Comparison of ENCODE assay signal across 21 cellular contexts in genomic region chr6:167850792-167851191, GRCh38. TPM values are rescaled to one million over a fixed set of nuclear protein-coding genes. Genes with fewer than 3 reads are reported as not detected.
DNase-seq lines count a peak whose midpoint lies in the region; ATAC-seq and TF ChIP-seq lines count a peak whose summit lies in the region.
"Had no signal": no experiment of that assay in that cellular context is flagged by ENCODE, and none has a peak within 500 bp of the region (broad histone marks: within the 10 kb centered on the region; RNA-seq: fewer than 3 reads in every experiment).

No MANE protein-coding gene starts in this region.

- WGBS in neuronal stem cell (ENCODE audit: extremely low coverage in 2 of 2, insufficient read length in 2 of 2, insufficient replicate concordance in 1 of 2), 2 donors: no CpG with 5 or more reads among the region's 6 CpGs

- H2BK12ac ChIP-seq in neuronal stem cell (ENCODE audit: low read length): no peak overlapping the region

- no peak overlapping the region for H3K4me2 ChIP-seq in neuronal stem cell (ENCODE audit: insufficient read depth, low read length, poor library complexity, severe bottlenecking)

- no peak overlapping the region for H3K18ac ChIP-seq in neuronal stem cell (ENCODE audit: low read length)

- H3K23ac ChIP-seq in neuronal stem cell (ENCODE audit: low read depth, low read length, poor library complexity): no peak overlapping the region

- no peak overlapping the region for H4K8ac ChIP-seq in neuronal stem cell (ENCODE audit: low read depth, low read length)

- no peaks in the 10 kb centered on the region for H3K9me3 ChIP-seq in RWPE2 (ENCODE audit: severe bottlenecking)
- H3K9me3 ChIP-seq in neuronal stem cell (replicated peaks in 1 of 2; ENCODE audit: control insufficient read depth in 2 of 2, insufficient read depth in 1 of 2, low read depth in 1 of 2, low read length in 2 of 2): no peaks in the 10 kb centered on the region

- ATAC-seq in RWPE2 (ENCODE audit: low read depth) (no peak), foreskin keratinocyte (no peak), HG03432 (IDR thresholded peaks at IDR 0.05; ENCODE audit: unreplicated experiment) (no peak), HG02678 (IDR thresholded peaks at IDR 0.05; ENCODE audit: unreplicated experiment) (no peak)
- no peak for ATAC-seq in activated CD4-positive, alpha-beta T cell treated with anti-CD3 and anti-CD28 coated beads for 36 hours
- ATAC-seq: activated CD8-positive, alpha-beta T cell treated with anti-CD3 and anti-CD28 coated beads for 36 hours; naive thymus-derived CD4-positive, alpha-beta T cell had no signal

- no peak overlapping the region for H4K91ac ChIP-seq in neuronal stem cell (ENCODE audit: low read depth, low read length, poor library complexity)

- no peak overlapping the region for H3K14ac ChIP-seq in neuronal stem cell (ENCODE audit: low read length)

- H3K4me1 Mint-ChIP-seq in Calu3 (ENCODE audit: low read depth, unreplicated experiment): peaks cover 69% of the 10 kb centered on the region
- H3K4me1 Mint-ChIP-seq in activated CD4-positive, alpha-beta T cell treated with anti-CD3 and anti-CD28 coated beads for 36 hours: no peaks in the 10 kb centered on the region

- H2AFZ ChIP-seq in neuronal stem cell (ENCODE audit: low read length): no peak overlapping the region

- H3K4me1 ChIP-seq in RWPE2 (ENCODE audit: insufficient read depth, poor library complexity, severe bottlenecking) (peaks cover 60% of the 10 kb centered on the region), foreskin keratinocyte (peaks cover 33% of the 10 kb centered on the region), neuronal stem cell (ENCODE audit: control insufficient read depth in 2 of 2, insufficient read depth in 1 of 2, low read depth in 1 of 2, low read length in 2 of 2) (peaks cover 10% of the 10 kb centered on the region in 2 donors)

- intact Hi-C loops in Calu3 (cut with micrococcal nuclease; ENCODE audit: unreplicated experiment): no loop called here
- intact Hi-C loops in activated CD4-positive, alpha-beta T cell treated with anti-CD3 and anti-CD28 coated beads for 36 hours (cut with DNase I, micrococcal nuclease): no loop called here

- H3K36me3 Mint-ChIP-seq in Calu3 (ENCODE audit: insufficient read depth, unreplicated experiment): peaks cover 2% of the 10 kb centered on the region
- no peaks in the 10 kb centered on the region for H3K36me3 Mint-ChIP-seq in activated CD4-positive, alpha-beta T cell treated with anti-CD3 and anti-CD28 coated beads for 36 hours (ENCODE audit: low read depth)
- H3K36me3 Mint-ChIP-seq: naive thymus-derived CD4-positive, alpha-beta T cell had no signal

- H3K4me3 ChIP-seq in RWPE2 (ENCODE audit: severe bottlenecking) (no peak overlapping the region), neuronal stem cell (ENCODE audit: low read length in 2 of 2) (no peak overlapping the region)
- H3K4me3 ChIP-seq: lung had no signal

- peak overlapping the region; percentile 81 for H3K27ac Mint-ChIP-seq in Calu3 (ENCODE audit: unreplicated experiment)
- H3K27ac Mint-ChIP-seq in activated CD4-positive, alpha-beta T cell treated with anti-CD3 and anti-CD28 coated beads for 36 hours: no peak overlapping the region
- H3K27ac Mint-ChIP-seq: activated B cell treated with CpG ODN at 0.5 μM for 24 hours; activated CD8-positive, alpha-beta T cell treated with anti-CD3 and anti-CD28 coated beads for 36 hours; activated naive CD4-positive, alpha-beta T cell treated with anti-CD3 and anti-CD28 coated beads for 36 hours; naive thymus-derived CD4-positive, alpha-beta T cell; stimulated activated naive CD8-positive, alpha-beta T cell treated with anti-CD3 and anti-CD28 coated beads, Interleukin-15, Interleukin-2, amounts not matched to agents 100 ng/mL and 50 ng/mL, for 24 hours had no signal

- no peak overlapping the region for H3K9ac ChIP-seq in neuronal stem cell (ENCODE audit: low read depth, low read length, poor library complexity)

- no peak overlapping the region for H2BK120ac ChIP-seq in neuronal stem cell (ENCODE audit: low read depth, low read length)

- H3K4ac ChIP-seq in neuronal stem cell (ENCODE audit: low read length): no peak overlapping the region

- BruUV-seq in Calu3 (replicated peaks; lab: Mats Ljungman, UMichigan): no TSS peak

- H3K27ac ChIP-seq in RWPE2 (ENCODE audit: poor library complexity, severe bottlenecking) (peak overlapping the region; percentile 75), foreskin keratinocyte (peak overlapping the region; percentile 95), neuronal stem cell (replicated peaks; ENCODE audit: low read length) (peak overlapping the region; percentile 13)
- H3K27ac ChIP-seq: C4-2B had no signal

- no peaks in the 10 kb centered on the region for H3K27me3 Mint-ChIP-seq in Calu3 (ENCODE audit: unreplicated experiment)
- H3K27me3 Mint-ChIP-seq in activated CD4-positive, alpha-beta T cell treated with anti-CD3 and anti-CD28 coated beads for 36 hours: peaks cover 29% of the 10 kb centered on the region

- no peak overlapping the region for H2AK5ac ChIP-seq in neuronal stem cell (ENCODE audit: low read depth, low read length)

- no peaks in the 10 kb centered on the region for H3K27me3 ChIP-seq in RWPE2 (ENCODE audit: insufficient read depth, poor library complexity, severe bottlenecking)
- H3K27me3 ChIP-seq in foreskin keratinocyte: no peaks in the 10 kb centered on the region
- no peaks in the 10 kb centered on the region for H3K27me3 ChIP-seq in neuronal stem cell (ENCODE audit: control insufficient read depth in 3 of 3, insufficient read depth in 3 of 3, low read depth in 1 of 3, low read length in 3 of 3)

- CTCF ChIA-PET in Calu3 (lab: Charles Lee): no interaction called here
- CTCF ChIA-PET in activated CD4-positive, alpha-beta T cell treated with anti-CD3 and anti-CD28 coated beads for 36 hours (lab: Charles Lee): no interaction called here

- no peak overlapping the region for H2BK15ac ChIP-seq in neuronal stem cell (ENCODE audit: low read length)

- H3K4me3 Mint-ChIP-seq in Calu3 (ENCODE audit: low read depth, unreplicated experiment): peak overlapping the region; percentile 52
- H3K4me3 Mint-ChIP-seq in activated CD4-positive, alpha-beta T cell treated with anti-CD3 and anti-CD28 coated beads for 36 hours: no peak overlapping the region
- H3K4me3 Mint-ChIP-seq: activated B cell treated with CpG ODN at 0.5 μM for 24 hours; activated CD8-positive, alpha-beta T cell treated with anti-CD3 and anti-CD28 coated beads for 36 hours; activated naive CD4-positive, alpha-beta T cell treated with anti-CD3 and anti-CD28 coated beads for 36 hours; naive thymus-derived CD4-positive, alpha-beta T cell; stimulated activated naive CD8-positive, alpha-beta T cell treated with anti-CD3 and anti-CD28 coated beads, Interleukin-15, Interleukin-2, amounts not matched to agents 100 ng/mL and 50 ng/mL, for 24 hours had no signal

- no peak overlapping the region for H2BK5ac ChIP-seq in neuronal stem cell (ENCODE audit: low read length)

- H3K79me1 ChIP-seq in neuronal stem cell (ENCODE audit: low read depth, low read length): no peaks in the 10 kb centered on the region

- TF ChIP-seq CTCF in Calu3 (IDR thresholded peaks at IDR 0.05; ENCODE audit: unreplicated experiment): no peak
- TF ChIP-seq CTCF in RWPE2 (IDR thresholded peaks at IDR 0.05; ENCODE audit: poor library complexity, severe bottlenecking): no peak
- no peak for TF ChIP-seq CTCF in foreskin keratinocyte (conservative IDR thresholded peaks at IDR 0.05)

- DNase-seq in Calu3 (no peak), RWPE2 (ENCODE audit: low spot score) (no peak), foreskin keratinocyte (no peak), neuronal stem cell (ENCODE audit: low spot score) (no peak), COLO668 (lab: John Stamatoyannopoulos, UW; ENCODE audit: unreplicated experiment) (no peak)
- no peak for DNase-seq in activated CD4-positive, alpha-beta T cell treated with anti-CD3 and anti-CD28 coated beads for 36 hours
- DNase-seq: activated B cell treated with CpG ODN at 0.5 μM for 24 hours; activated CD8-positive, alpha-beta T cell treated with anti-CD3 and anti-CD28 coated beads for 36 hours; activated naive CD4-positive, alpha-beta T cell treated with anti-CD3 and anti-CD28 coated beads for 36 hours; activated T-cell treated with anti-CD3 and anti-CD28 coated beads, Interleukin-2, amount 50 U/mL, for 1 hour; anterior cingulate cortex; effector CD8-positive, alpha-beta T cell; head of caudate nucleus; naive thymus-derived CD4-positive, alpha-beta T cell; NCI-H1417 treated with DMSO at 0.1 percent for 48 hours; NCI-H2171 had no signal

- no peaks in the 10 kb centered on the region for H3K36me3 ChIP-seq in RWPE2 (ENCODE audit: low read depth)
- H3K36me3 ChIP-seq in neuronal stem cell (replicated peaks in 1 of 2; ENCODE audit: control insufficient read depth in 2 of 2, insufficient read depth in 2 of 2, low read length in 2 of 2): peaks cover 0 to 4% of the 10 kb centered on the region in 2 donors

- POLR2A ChIA-PET in activated CD4-positive, alpha-beta T cell treated with anti-CD3 and anti-CD28 coated beads for 36 hours (lab: Charles Lee): no interaction called here

- H3K9me3 Mint-ChIP-seq in Calu3 (ENCODE audit: low read depth, unreplicated experiment): no peaks in the 10 kb centered on the region
- no peaks in the 10 kb centered on the region for H3K9me3 Mint-ChIP-seq in activated CD4-positive, alpha-beta T cell treated with anti-CD3 and anti-CD28 coated beads for 36 hours (ENCODE audit: low read depth)
- H3K9me3 Mint-ChIP-seq: activated B cell treated with CpG ODN at 0.5 μM for 24 hours; activated CD8-positive, alpha-beta T cell treated with anti-CD3 and anti-CD28 coated beads for 36 hours; activated naive CD4-positive, alpha-beta T cell treated with anti-CD3 and anti-CD28 coated beads for 36 hours; stimulated activated naive CD8-positive, alpha-beta T cell treated with anti-CD3 and anti-CD28 coated beads, Interleukin-15, Interleukin-2, amounts not matched to agents 100 ng/mL and 50 ng/mL, for 24 hours had no signal

RNA-seq across cellular contexts. Expression of gene AFDN, which starts 24.1 kb away (rescaled TPM):
- 226 and 237 TPM in 2 replicates for total RNA-seq in Calu3 (2022)
- total RNA-seq in foreskin keratinocyte: 64.6 and 73.1 TPM in 2 replicates
- polyA plus RNA-seq in foreskin keratinocyte: 7.6 and 10.1 TPM in 2 replicates
- polyA plus RNA-seq in neuronal stem cell (2013, experiment 1 of 2): 182 TPM
- polyA plus RNA-seq in neuronal stem cell (2013, experiment 2 of 2): 190 TPM
- total RNA-seq in activated CD4-positive, alpha-beta T cell treated with anti-CD3 and anti-CD28 coated beads for 36 hours: 10 to 100 TPM; 11.9 to 14.0 TPM

Comparison
In these comparisons a context has a peak if more than half of its experiments do, and no peak if none do; other contexts are left out.
1. H3K27ac ChIP-seq: peak in every context shown above with its lines; median percentile 95 in foreskin keratinocyte; 75 in RWPE2; 13 in neuronal stem cell.